Comparison of ENCODE assay signal across 19 cellular contexts in genomic region chr5:11422342-11422741, GRCh38.
"Had no signal": no experiment of that assay in that cellular context is flagged by ENCODE, and none has a peak within 500 bp of the region (broad histone marks: within the 10 kb centered on the region; RNA-seq: fewer than 3 reads in every experiment).

No MANE protein-coding gene starts in this region.

- H3K36me3 Mint-ChIP-seq: stimulated activated effector memory CD8-positive, alpha-beta T cell treated with anti-CD3 and anti-CD28 coated beads, Interleukin-12 subunit alpha, Interleukin-12 subunit beta, amount 100 ng/mL, for 72 hours had no signal

- H3K4me1 Mint-ChIP-seq: natural killer cell; nephron; stimulated activated effector memory CD8-positive, alpha-beta T cell treated with anti-CD3 and anti-CD28 coated beads, Interleukin-12 subunit alpha, Interleukin-12 subunit beta, amount 100 ng/mL, for 72 hours; stimulated activated naive B cell treated with anti-CD40 and anti-IgM and Interleukin-4, amounts not matched to agents 10 μg/mL and 1 μg/mL and 100 μg/mL, for 72 hours had no signal

- H3K27me3 Mint-ChIP-seq: stimulated activated naive B cell treated with anti-CD40 and anti-IgM and Interleukin-4, amounts not matched to agents 10 μg/mL and 1 μg/mL and 100 μg/mL, for 72 hours had no signal

- H3K4me3 Mint-ChIP-seq: natural killer cell; nephron; neural progenitor cell; stimulated activated effector memory CD8-positive, alpha-beta T cell treated with anti-CD3 and anti-CD28 coated beads, Interleukin-12 subunit alpha, Interleukin-12 subunit beta, amount 100 ng/mL, for 72 hours; stimulated activated naive B cell treated with anti-CD40 and anti-IgM and Interleukin-4, amounts not matched to agents 10 μg/mL and 1 μg/mL and 100 μg/mL, for 72 hours; stimulated activated naive CD8-positive, alpha-beta T cell treated with anti-CD3 and anti-CD28 coated beads, Interleukin-15, Interleukin-2, amounts not matched to agents 100 ng/mL and 50 ng/mL, for 24 hours had no signal

- DNase-seq: natural killer cell; pancreas; retina; right lobe of liver; sigmoid colon; small intestine; stimulated activated CD4-positive, alpha-beta T cell treated with anti-CD3 and anti-CD28 coated beads, Interleukin-15, amount 100 ng/mL, for 24 hours; stimulated activated CD4-positive, alpha-beta T cell treated with anti-CD3 and anti-CD28 coated beads, Interleukin-2, amount 100 ng/mL, for 24 hours; stimulated activated CD4-positive, alpha-beta T cell treated with anti-CD3 and anti-CD28 coated beads, Interleukin-2, amount 100 ng/mL, for 48 hours; stimulated activated CD4-positive, alpha-beta T cell treated with anti-CD3 and anti-CD28 coated beads, Interleukin-4, amount 100 ng/mL, for 24 hours; stimulated activated naive B cell treated with anti-CD40 and anti-IgM and Interleukin-4, amounts not matched to agents 10 μg/mL and 1 μg/mL and 100 μg/mL, for 72 hours; stimulated activated naive CD4-positive, alpha-beta T cell treated with Interleukin-2 at 50 U/mL for 16 hours; stomach; thyroid gland; upper lobe of left lung had no signal

- H3K27ac Mint-ChIP-seq: natural killer cell; nephron; neural progenitor cell; stimulated activated effector memory CD8-positive, alpha-beta T cell treated with anti-CD3 and anti-CD28 coated beads, Interleukin-12 subunit alpha, Interleukin-12 subunit beta, amount 100 ng/mL, for 72 hours; stimulated activated naive B cell treated with anti-CD40 and anti-IgM and Interleukin-4, amounts not matched to agents 10 μg/mL and 1 μg/mL and 100 μg/mL, for 72 hours; stimulated activated naive CD8-positive, alpha-beta T cell treated with anti-CD3 and anti-CD28 coated beads, Interleukin-15, Interleukin-2, amounts not matched to agents 100 ng/mL and 50 ng/mL, for 24 hours had no signal

- ATAC-seq: natural killer cell; pancreas; right lobe of liver; stimulated activated effector memory CD8-positive, alpha-beta T cell treated with anti-CD3 and anti-CD28 coated beads, Interleukin-12 subunit alpha, Interleukin-12 subunit beta, amount 100 ng/mL, for 72 hours; stimulated activated naive B cell treated with anti-CD40 and anti-IgM and Interleukin-4, amounts not matched to agents 10 μg/mL and 1 μg/mL and 100 μg/mL, for 72 hours had no signal
